In the genomic region with DNA sequence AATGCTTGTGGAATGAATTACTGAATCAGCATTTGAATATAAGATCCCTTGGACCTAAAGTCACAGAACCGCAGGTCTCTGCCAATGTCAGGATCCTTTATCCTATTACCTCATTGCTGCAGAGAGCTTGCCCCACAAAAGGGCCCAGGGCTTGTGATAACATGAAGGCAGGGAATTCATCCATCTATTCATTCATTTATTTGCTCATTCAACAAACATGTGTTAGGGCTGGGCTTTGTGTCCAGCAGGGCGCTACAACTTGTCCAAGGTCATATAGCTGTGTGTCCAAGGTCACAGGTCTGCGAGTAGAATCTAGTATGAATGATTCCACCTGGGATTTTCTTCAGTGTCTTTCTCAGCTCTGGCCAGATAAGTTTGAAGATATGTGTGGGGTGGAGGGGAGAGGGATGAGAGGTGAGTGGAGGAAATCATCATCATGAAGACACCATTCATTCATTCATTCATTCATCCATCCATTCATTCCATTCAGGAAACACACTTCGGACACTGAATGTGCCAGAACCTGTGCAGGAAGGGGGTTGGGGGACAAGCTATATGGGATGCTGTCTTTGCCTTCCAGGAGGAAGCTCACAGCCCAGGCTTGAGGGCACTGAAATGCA, we compare ENCODE assay signal across 22 cellular contexts. TPM values are rescaled to one million over a fixed set of nuclear protein-coding genes. Genes with fewer than 3 reads are reported as not detected.
DNase-seq lines count a peak whose midpoint lies in the region; ATAC-seq, FAIRE-seq and TF ChIP-seq lines count a peak whose summit lies in the region.
"Had no signal": no experiment of that assay in that cellular context is flagged by ENCODE, and none has a peak within 500 bp of the region (broad histone marks: within the 10 kb centered on the region; RNA-seq: fewer than 3 reads in every experiment).

No MANE protein-coding gene starts in this region.

- in situ Hi-C loops in HepG2 (cut with HindIII; ENCODE audit: extremely low pct_ligation_motif_present, low pct_unique_long_range_greater_than_20kb): no loop called here

- H3K27me3 Mint-ChIP-seq in neural crest cell (ENCODE audit: low read depth): peaks cover 4% of the 10 kb centered on the region
- H3K27me3 Mint-ChIP-seq: CD4-positive, alpha-beta memory T cell had no signal

- no peaks in the 10 kb centered on the region for H3K36me3 Mint-ChIP-seq in neural crest cell (ENCODE audit: low read depth)

- no peak for FAIRE-seq in HepG2 (lab: Jason Lieb, UNC)
- FAIRE-seq: RCC 7860 had no signal

- BruUV-seq in HepG2 (replicated peaks; lab: Mats Ljungman, UMichigan): no TSS peak

- peak; percentile 69 for DNase-seq in HepG2 (ENCODE audit: low spot score)
- DNase-seq in right lobe of liver: no peak
- DNase-seq in foreskin keratinocyte: peak; percentile 47 to 70
- no peak for DNase-seq in neural crest cell (ENCODE audit: low read depth, low spot score)
- no peak for DNase-seq in HuH-7.5 (ENCODE audit: low spot score)
- DNase-seq: Caco-2; CD4-positive, alpha-beta memory T cell; DMS 273 treated with DMSO at 0.1 percent for 48 hours; DMS79 treated with DMSO at 0.1 percent for 48 hours; H9; HFFc6; NCI-H1105 treated with DMSO at 0.1 percent for 48 hours; NCI-H2029 treated with DMSO at 0.1 percent for 48 hours; NCI-H2171 treated with DMSO at 0.1 percent for 48 hours; NCI-H524 treated with DMSO at 0.1 percent for 48 hours; OCI-M1 had no signal

- TF ChIP-seq CTCF in HepG2 (CRISPR knock-in tag; IDR thresholded peaks at IDR 0.05): no peak
- TF ChIP-seq CTCF in right lobe of liver (IDR thresholded peaks at IDR 0.05): no peak
- no peak for TF ChIP-seq CTCF in foreskin keratinocyte (conservative IDR thresholded peaks at IDR 0.05)
- no peak for TF ChIP-seq CTCF in neural crest cell (conservative IDR thresholded peaks at IDR 0.05)

- no peak overlapping the region for H3K27ac Mint-ChIP-seq in neural crest cell (ENCODE audit: unreplicated experiment)
- H3K27ac Mint-ChIP-seq: CD4-positive, alpha-beta memory T cell; HFFc6 had no signal

- H3K9ac ChIP-seq in HepG2 (ENCODE audit: insufficient read depth, low read depth, low read length): no peak overlapping the region
- H3K9ac ChIP-seq: BLaER1 treated with 17β-estradiol and CSF1 and Interleukin-3, amounts not matched to agents 10 nM and 100 nM; KMS-11 had no signal

- no peak overlapping the region for H2AFZ ChIP-seq in HepG2 (ENCODE audit: low read length)

- peaks cover 31% of the 10 kb centered on the region for H3K4me1 ChIP-seq in HepG2 (ENCODE audit: insufficient read depth, low read length)
- H3K4me1 ChIP-seq in right lobe of liver: peaks cover 0 to 3% (median 0%) of the 10 kb centered on the region in 4 donors
- no peaks in the 10 kb centered on the region for H3K4me1 ChIP-seq in foreskin keratinocyte
- H3K4me1 ChIP-seq: Caco-2 had no signal

- no peaks in the 10 kb centered on the region for H3K4me1 Mint-ChIP-seq in neural crest cell

- CTCF ChIA-PET in HepG2 (lab: Yijun Ruan, JAX; ENCODE audit: low intra/inter-chr PET ratio, low total read pairs): no interaction called here

- H3K4me2 ChIP-seq in HepG2 (ENCODE audit: low read depth, low read length): peak overlapping the region; percentile 9; the same call in 1 of the 2 replicates
- H3K4me2 ChIP-seq: BLaER1 treated with 17β-estradiol and CSF1 and Interleukin-3, amounts not matched to agents 10 nM and 100 nM; KMS-11 had no signal

- peak overlapping the region; percentile 44 for H3K4me3 Mint-ChIP-seq in neural crest cell
- H3K4me3 Mint-ChIP-seq: H9, HFFc6 had no signal

- no peaks in the 10 kb centered on the region for H3K9me3 Mint-ChIP-seq in neural crest cell
- H3K9me3 Mint-ChIP-seq: H9, HFFc6 had no signal

- no peaks in the 10 kb centered on the region for H3K9me3 ChIP-seq in HepG2 (ENCODE audit: low read length)
- H3K9me3 ChIP-seq in right lobe of liver: no peaks in the 10 kb centered on the region
- H3K9me3 ChIP-seq: BLaER1 treated with 17β-estradiol and CSF1 and Interleukin-3, amounts not matched to agents 10 nM and 100 nM; Caco-2 had no signal

- POLR2A ChIA-PET in HepG2 (lab: Yijun Ruan, JAX): no interaction called here

- TF ChIP-seq EP300 in HepG2 (IDR thresholded peaks at IDR 0.05; ENCODE audit: low read depth in 2 of 2, low read length in 2 of 2) (no peak), HepG2 (CRISPR knock-in tag; IDR thresholded peaks at IDR 0.05; ENCODE audit: borderline replicate concordance) (no peak)

- TF ChIP-seq POLR2A in HepG2 (IDR thresholded peaks at IDR 0.05; ENCODE audit: insufficient read depth in 1 of 2, low read depth in 2 of 2, low read length in 2 of 2) (no peak), right lobe of liver (IDR thresholded peaks at IDR 0.05) (no peak)

- H4K20me1 ChIP-seq in HepG2 (ENCODE audit: insufficient read depth, low read length): no peaks in the 10 kb centered on the region
- H4K20me1 ChIP-seq: BLaER1 treated with 17β-estradiol and CSF1 and Interleukin-3, amounts not matched to agents 10 nM and 100 nM had no signal

- no peak for ATAC-seq in HepG2
- no peak for ATAC-seq in right lobe of liver
- ATAC-seq in foreskin keratinocyte: no peak
- no peak for ATAC-seq in GM18909 (IDR thresholded peaks at IDR 0.05; ENCODE audit: poor library complexity, unreplicated experiment)
- ATAC-seq in HG02885 (IDR thresholded peaks at IDR 0.05; ENCODE audit: poor library complexity, unreplicated experiment): no peak

- H3K79me2 ChIP-seq in HepG2 (ENCODE audit: insufficient read depth, low read length): peaks cover 6% of the 10 kb centered on the region

- H3K27ac ChIP-seq in HepG2 (ENCODE audit: extremely low read length, insufficient read depth, low read length): no peak overlapping the region
- no peak overlapping the region for H3K27ac ChIP-seq in right lobe of liver
- H3K27ac ChIP-seq in foreskin keratinocyte: no peak overlapping the region
- H3K27ac ChIP-seq: BLaER1 treated with 17β-estradiol and CSF1 and Interleukin-3, amounts not matched to agents 10 nM and 100 nM; KMS-11 had no signal

- H3K4me3 ChIP-seq in HepG2 (replicated peaks in 1 of 3; ENCODE audit: insufficient read depth in 1 of 3, low read depth in 2 of 3, low read length in 3 of 3) (no peak overlapping the region), right lobe of liver (no peak overlapping the region)
- H3K4me3 ChIP-seq: BLaER1 treated with 17β-estradiol and CSF1 and Interleukin-3, amounts not matched to agents 10 nM and 100 nM had no signal

- WGBS in HepG2 (ENCODE audit: low lambda C conversion rate): 11% methylated on average over 4 of the region's 4 CpGs
- 50% methylated on average over 4 of the region's 4 CpGs for WGBS in right lobe of liver (ENCODE audit: insufficient coverage, low coverage, low lambda C conversion rate, missing lambda C conversion rate)

- intact Hi-C loops in HepG2 (cut with micrococcal nuclease; ENCODE audit: unreplicated experiment): no loop called here
- intact Hi-C loops in right lobe of liver (cut with DNase I): no loop called here

- H3K36me3 ChIP-seq in HepG2 (replicated peaks in 1 of 2; ENCODE audit: control insufficient read depth in 1 of 2, insufficient read depth in 2 of 2, low read length in 2 of 2) (no peaks in the 10 kb centered on the region), right lobe of liver (no peaks in the 10 kb centered on the region)
- H3K36me3 ChIP-seq: BLaER1 treated with 17β-estradiol and CSF1 and Interleukin-3, amounts not matched to agents 10 nM and 100 nM had no signal

- peaks cover 8 to 34% of the 10 kb centered on the region in 2 experiments; a peak in 3 of 5 replicates for H3K27me3 ChIP-seq in HepG2 (ENCODE audit: control insufficient read depth in 1 of 2, insufficient read depth in 2 of 2, low read length in 2 of 2)
- no peaks in the 10 kb centered on the region for H3K27me3 ChIP-seq in right lobe of liver
- no peaks in the 10 kb centered on the region for H3K27me3 ChIP-seq in foreskin keratinocyte
- H3K27me3 ChIP-seq: BLaER1 treated with 17β-estradiol and CSF1 and Interleukin-3, amounts not matched to agents 10 nM and 100 nM had no signal

- TF ChIP-seq RAD21 in HepG2 (CRISPR knock-in tag; IDR thresholded peaks at IDR 0.05): no peak

RNA-seq across cellular contexts. Expression of a gene that starts 1.3 kb away (rescaled TPM):
- total RNA-seq in HepG2 (2016; rRNA removed; fragmentation: Illumina TruSeq; extraction: Trizol): not detected in 2 replicates
- not detected in 2 replicates for total RNA-seq in HepG2 (2016; cell fraction: cytosol; rRNA removed; fragmentation: Illumina TruSeq; extraction: Trizol; ENCODE audit: low read depth)
- total RNA-seq in HepG2 (2016; cell fraction: insoluble cytoplasmic fraction; rRNA removed; fragmentation: Illumina TruSeq; extraction: Trizol): 0.02 TPM in 1 of 2 replicates, not detected in the other
- not detected in 2 replicates for total RNA-seq in HepG2 (2016; cell fraction: membrane; rRNA removed; fragmentation: Illumina TruSeq; extraction: Trizol)
- not detected in 2 replicates for total RNA-seq in HepG2 (2016; cell fraction: nucleus; rRNA removed; fragmentation: Illumina TruSeq; extraction: Trizol)
- 0.01 TPM in 1 of 2 replicates, not detected in the other for polyA plus RNA-seq in HepG2 (2011; rRNA removed)
- polyA plus RNA-seq in HepG2 (2011; cell fraction: cytosol; rRNA removed): not detected in 2 replicates
- polyA plus RNA-seq in HepG2 (2011; cell fraction: nucleus; rRNA removed): not detected in 2 replicates
- not detected in 2 replicates for polyA plus RNA-seq in HepG2 (2012)
- polyA plus RNA-seq in HepG2 (2016; cell fraction: cytosol; fragmentation: Illumina TruSeq; extraction: Trizol; ENCODE audit: low read depth): not detected in 2 replicates
- polyA plus RNA-seq in HepG2 (2016; cell fraction: insoluble cytoplasmic fraction; fragmentation: Illumina TruSeq; extraction: Trizol; ENCODE audit: low read depth): not detected in 2 replicates
- not detected in 2 replicates for polyA plus RNA-seq in HepG2 (2016; cell fraction: membrane; fragmentation: Illumina TruSeq; extraction: Trizol; ENCODE audit: low read depth)
- not detected in 2 replicates for polyA plus RNA-seq in HepG2 (2016; cell fraction: nucleus; fragmentation: Illumina TruSeq; extraction: Trizol; ENCODE audit: insufficient read depth, low read depth)
- 0.02 TPM in 1 of 2 replicates, not detected in the other for polyA minus RNA-seq in HepG2 (2011; rRNA and poly(A)+ RNA removed; ENCODE audit: low replicate concordance)
- polyA minus RNA-seq in HepG2 (2011; cell fraction: cytosol; rRNA and poly(A)+ RNA removed): not detected in 2 replicates
- polyA minus RNA-seq in HepG2 (2011; cell fraction: nucleus; rRNA and poly(A)+ RNA removed): not detected in 2 replicates
- under 1 TPM in 2 of 6 experiments, not detected in 4; 0.07 to 0.19 TPM for total RNA-seq in right lobe of liver
- total RNA-seq in foreskin keratinocyte: not detected in 2 replicates
- polyA plus RNA-seq in foreskin keratinocyte: not detected in 2 replicates
- not detected in 2 replicates for total RNA-seq in neural crest cell
- total RNA-seq: Caco-2, HFFc6, SK-MEL-5 had no signal

RNA-seq across cellular contexts. Expression of a gene that starts 4.2 kb away (rescaled TPM):
- total RNA-seq in HepG2 (2016; rRNA removed; fragmentation: Illumina TruSeq; extraction: Trizol): 34.5 and 35.5 TPM in 2 replicates
- total RNA-seq in HepG2 (2016; cell fraction: cytosol; rRNA removed; fragmentation: Illumina TruSeq; extraction: Trizol; ENCODE audit: low read depth): 12.2 and 15.9 TPM in 2 replicates
- total RNA-seq in HepG2 (2016; cell fraction: insoluble cytoplasmic fraction; rRNA removed; fragmentation: Illumina TruSeq; extraction: Trizol): 34.4 and 35.7 TPM in 2 replicates
- 33.9 and 34.0 TPM in 2 replicates for total RNA-seq in HepG2 (2016; cell fraction: membrane; rRNA removed; fragmentation: Illumina TruSeq; extraction: Trizol)
- 26.0 and 29.5 TPM in 2 replicates for total RNA-seq in HepG2 (2016; cell fraction: nucleus; rRNA removed; fragmentation: Illumina TruSeq; extraction: Trizol)
- 20.3 and 21.4 TPM in 2 replicates for polyA plus RNA-seq in HepG2 (2011; rRNA removed)
- polyA plus RNA-seq in HepG2 (2011; cell fraction: cytosol; rRNA removed): 19.2 and 31.0 TPM in 2 replicates
- polyA plus RNA-seq in HepG2 (2011; cell fraction: nucleus; rRNA removed): 35.5 and 44.1 TPM in 2 replicates
- polyA plus RNA-seq in HepG2 (2012): 14.4 and 16.4 TPM in 2 replicates
- polyA plus RNA-seq in HepG2 (2016; cell fraction: cytosol; fragmentation: Illumina TruSeq; extraction: Trizol; ENCODE audit: low read depth): 15.8 and 16.0 TPM in 2 replicates
- 26.7 and 34.4 TPM in 2 replicates for polyA plus RNA-seq in HepG2 (2016; cell fraction: insoluble cytoplasmic fraction; fragmentation: Illumina TruSeq; extraction: Trizol; ENCODE audit: low read depth)
- 26.4 and 28.3 TPM in 2 replicates for polyA plus RNA-seq in HepG2 (2016; cell fraction: membrane; fragmentation: Illumina TruSeq; extraction: Trizol; ENCODE audit: low read depth)
- polyA plus RNA-seq in HepG2 (2016; cell fraction: nucleus; fragmentation: Illumina TruSeq; extraction: Trizol; ENCODE audit: insufficient read depth, low read depth): 31.3 and 31.9 TPM in 2 replicates
- 41.5 and 66.5 TPM in 2 replicates for polyA minus RNA-seq in HepG2 (2011; rRNA and poly(A)+ RNA removed; ENCODE audit: low replicate concordance)
- polyA minus RNA-seq in HepG2 (2011; cell fraction: cytosol; rRNA and poly(A)+ RNA removed): 15.8 and 17.7 TPM in 2 replicates
- 23.1 and 26.3 TPM in 2 replicates for polyA minus RNA-seq in HepG2 (2011; cell fraction: nucleus; rRNA and poly(A)+ RNA removed)
- 10 to 100 TPM in 1 of 6 experiments, 1 to 10 TPM in 5; 4.9 to 12.3 (median 5.9) TPM for total RNA-seq in right lobe of liver
- total RNA-seq in foreskin keratinocyte: 28.1 and 29.7 TPM in 2 replicates
- polyA plus RNA-seq in foreskin keratinocyte: 33.1 and 34.5 TPM in 2 replicates
- 35.8 and 40.0 TPM in 2 replicates for total RNA-seq in neural crest cell

RNA-seq across cellular contexts. Expression of a gene that starts 24.9 kb away (rescaled TPM):
- total RNA-seq in HepG2 (2016; rRNA removed; fragmentation: Illumina TruSeq; extraction: Trizol) (not detected in 2 replicates), right lobe of liver (not detected), foreskin keratinocyte (not detected in 2 replicates), neural crest cell (not detected in 2 replicates)
- total RNA-seq in HepG2 (2016; cell fraction: cytosol; rRNA removed; fragmentation: Illumina TruSeq; extraction: Trizol; ENCODE audit: low read depth): not detected in 2 replicates
- not detected in 2 replicates for total RNA-seq in HepG2 (2016; cell fraction: insoluble cytoplasmic fraction; rRNA removed; fragmentation: Illumina TruSeq; extraction: Trizol)
- total RNA-seq in HepG2 (2016; cell fraction: membrane; rRNA removed; fragmentation: Illumina TruSeq; extraction: Trizol): not detected in 2 replicates
- not detected in 2 replicates for total RNA-seq in HepG2 (2016; cell fraction: nucleus; rRNA removed; fragmentation: Illumina TruSeq; extraction: Trizol)
- polyA plus RNA-seq in HepG2 (2011; rRNA removed) (not detected in 2 replicates), foreskin keratinocyte (not detected in 2 replicates)
- not detected in 2 replicates for polyA plus RNA-seq in HepG2 (2011; cell fraction: cytosol; rRNA removed)
- not detected in 2 replicates for polyA plus RNA-seq in HepG2 (2011; cell fraction: nucleus; rRNA removed)
- polyA plus RNA-seq in HepG2 (2012): not detected in 2 replicates
- polyA plus RNA-seq in HepG2 (2016; cell fraction: cytosol; fragmentation: Illumina TruSeq; extraction: Trizol; ENCODE audit: low read depth): not detected in 2 replicates
- not detected in 2 replicates for polyA plus RNA-seq in HepG2 (2016; cell fraction: insoluble cytoplasmic fraction; fragmentation: Illumina TruSeq; extraction: Trizol; ENCODE audit: low read depth)
- not detected in 2 replicates for polyA plus RNA-seq in HepG2 (2016; cell fraction: membrane; fragmentation: Illumina TruSeq; extraction: Trizol; ENCODE audit: low read depth)
- polyA plus RNA-seq in HepG2 (2016; cell fraction: nucleus; fragmentation: Illumina TruSeq; extraction: Trizol; ENCODE audit: insufficient read depth, low read depth): not detected in 2 replicates
- not detected in 2 replicates for polyA minus RNA-seq in HepG2 (2011; rRNA and poly(A)+ RNA removed; ENCODE audit: low replicate concordance)
- polyA minus RNA-seq in HepG2 (2011; cell fraction: cytosol; rRNA and poly(A)+ RNA removed): not detected in 2 replicates
- polyA minus RNA-seq in HepG2 (2011; cell fraction: nucleus; rRNA and poly(A)+ RNA removed): not detected in 2 replicates
- total RNA-seq: Caco-2; CD4-positive, alpha-beta memory T cell; H9; HFFc6; SK-MEL-5 had no signal
- polyA plus RNA-seq: CD4-positive, alpha-beta memory T cell had no signal

RNA-seq across cellular contexts. Expression of a gene that starts 26.7 kb away (rescaled TPM):
- total RNA-seq in HepG2 (2016; rRNA removed; fragmentation: Illumina TruSeq; extraction: Trizol) (12.9 and 13.1 TPM in 2 replicates), right lobe of liver (1 to 10 TPM; 3.9 to 5.5 (median 4.3) TPM), foreskin keratinocyte (9.6 and 11.0 TPM in 2 replicates), neural crest cell (21.3 and 22.5 TPM in 2 replicates)
- total RNA-seq in HepG2 (2016; cell fraction: cytosol; rRNA removed; fragmentation: Illumina TruSeq; extraction: Trizol; ENCODE audit: low read depth): 4.8 and 5.6 TPM in 2 replicates
- total RNA-seq in HepG2 (2016; cell fraction: insoluble cytoplasmic fraction; rRNA removed; fragmentation: Illumina TruSeq; extraction: Trizol): 11.5 and 13.5 TPM in 2 replicates
- total RNA-seq in HepG2 (2016; cell fraction: membrane; rRNA removed; fragmentation: Illumina TruSeq; extraction: Trizol): 11.5 and 14.1 TPM in 2 replicates
- total RNA-seq in HepG2 (2016; cell fraction: nucleus; rRNA removed; fragmentation: Illumina TruSeq; extraction: Trizol): 9.5 and 12.9 TPM in 2 replicates
- polyA plus RNA-seq in HepG2 (2011; rRNA removed) (6.4 and 6.7 TPM in 2 replicates), foreskin keratinocyte (5.8 and 7.2 TPM in 2 replicates)
- 5.1 and 5.5 TPM in 2 replicates for polyA plus RNA-seq in HepG2 (2011; cell fraction: cytosol; rRNA removed)
- 8.3 and 8.6 TPM in 2 replicates for polyA plus RNA-seq in HepG2 (2011; cell fraction: nucleus; rRNA removed)
- polyA plus RNA-seq in HepG2 (2012): 3.8 and 4.0 TPM in 2 replicates
- polyA plus RNA-seq in HepG2 (2016; cell fraction: cytosol; fragmentation: Illumina TruSeq; extraction: Trizol; ENCODE audit: low read depth): 5.2 and 6.5 TPM in 2 replicates
- polyA plus RNA-seq in HepG2 (2016; cell fraction: insoluble cytoplasmic fraction; fragmentation: Illumina TruSeq; extraction: Trizol; ENCODE audit: low read depth): 11.4 and 12.4 TPM in 2 replicates
- 9.0 and 10.6 TPM in 2 replicates for polyA plus RNA-seq in HepG2 (2016; cell fraction: membrane; fragmentation: Illumina TruSeq; extraction: Trizol; ENCODE audit: low read depth)
- 14.0 and 15.4 TPM in 2 replicates for polyA plus RNA-seq in HepG2 (2016; cell fraction: nucleus; fragmentation: Illumina TruSeq; extraction: Trizol; ENCODE audit: insufficient read depth, low read depth)
- 15.5 and 26.7 TPM in 2 replicates for polyA minus RNA-seq in HepG2 (2011; rRNA and poly(A)+ RNA removed; ENCODE audit: low replicate concordance)
- 1.9 and 2.8 TPM in 2 replicates for polyA minus RNA-seq in HepG2 (2011; cell fraction: cytosol; rRNA and poly(A)+ RNA removed)
- polyA minus RNA-seq in HepG2 (2011; cell fraction: nucleus; rRNA and poly(A)+ RNA removed): 8.6 and 18.0 TPM in 2 replicates

RNA-seq across cellular contexts. Expression of a gene that starts 47.9 kb away (rescaled TPM):
- total RNA-seq in HepG2 (2016; rRNA removed; fragmentation: Illumina TruSeq; extraction: Trizol): not detected in 2 replicates
- not detected in 2 replicates for total RNA-seq in HepG2 (2016; cell fraction: cytosol; rRNA removed; fragmentation: Illumina TruSeq; extraction: Trizol; ENCODE audit: low read depth)
- total RNA-seq in HepG2 (2016; cell fraction: insoluble cytoplasmic fraction; rRNA removed; fragmentation: Illumina TruSeq; extraction: Trizol): not detected in 2 replicates
- not detected in 2 replicates for total RNA-seq in HepG2 (2016; cell fraction: membrane; rRNA removed; fragmentation: Illumina TruSeq; extraction: Trizol)
- total RNA-seq in HepG2 (2016; cell fraction: nucleus; rRNA removed; fragmentation: Illumina TruSeq; extraction: Trizol): not detected in 2 replicates
- not detected in 2 replicates for polyA plus RNA-seq in HepG2 (2011; rRNA removed)
- polyA plus RNA-seq in HepG2 (2011; cell fraction: cytosol; rRNA removed): not detected in 2 replicates
- polyA plus RNA-seq in HepG2 (2011; cell fraction: nucleus; rRNA removed): not detected in 2 replicates
- polyA plus RNA-seq in HepG2 (2012): not detected in 2 replicates
- polyA plus RNA-seq in HepG2 (2016; cell fraction: cytosol; fragmentation: Illumina TruSeq; extraction: Trizol; ENCODE audit: low read depth): not detected in 2 replicates
- not detected in 2 replicates for polyA plus RNA-seq in HepG2 (2016; cell fraction: insoluble cytoplasmic fraction; fragmentation: Illumina TruSeq; extraction: Trizol; ENCODE audit: low read depth)
- not detected in 2 replicates for polyA plus RNA-seq in HepG2 (2016; cell fraction: membrane; fragmentation: Illumina TruSeq; extraction: Trizol; ENCODE audit: low read depth)
- not detected in 2 replicates for polyA plus RNA-seq in HepG2 (2016; cell fraction: nucleus; fragmentation: Illumina TruSeq; extraction: Trizol; ENCODE audit: insufficient read depth, low read depth)
- polyA minus RNA-seq in HepG2 (2011; rRNA and poly(A)+ RNA removed; ENCODE audit: low replicate concordance): not detected in 2 replicates
- not detected in 2 replicates for polyA minus RNA-seq in HepG2 (2011; cell fraction: cytosol; rRNA and poly(A)+ RNA removed)
- polyA minus RNA-seq in HepG2 (2011; cell fraction: nucleus; rRNA and poly(A)+ RNA removed): not detected in 2 replicates
- not detected for total RNA-seq in right lobe of liver
- not detected in 2 replicates for total RNA-seq in foreskin keratinocyte
- not detected in 2 replicates for polyA plus RNA-seq in foreskin keratinocyte
- not detected in 2 replicates for total RNA-seq in neural crest cell
- total RNA-seq: Caco-2; CD4-positive, alpha-beta memory T cell; H9; HFFc6; SK-MEL-5 had no signal

Comparison
In these comparisons a context has a peak if more than half of its experiments do, and no peak if none do; other contexts are left out.
1. DNase-seq: peak in HepG2 (single experiment) and foreskin keratinocyte (2 of 2); none in right lobe of liver (0 of 3), neural crest cell (single experiment) and HuH-7.5 (single experiment).